In genomic region chr3:124636863-124637296, GRCh38 we compare ENCODE assay signal across 20 cellular contexts.
DNase-seq lines count a peak whose midpoint lies in the region; ATAC-seq and TF ChIP-seq lines count a peak whose summit lies in the region.
"Had no signal": no experiment of that assay in that cellular context is flagged by ENCODE, and none has a peak within 500 bp of the region (broad histone marks: within the 10 kb centered on the region; RNA-seq: fewer than 3 reads in every experiment).

No MANE protein-coding gene starts in this region.

- H3K9ac ChIP-seq in duodenal mucosa (ENCODE audit: low read depth in 1 of 2, low read length in 2 of 2): peak overlapping the region; percentile 59 to 72

- H3K9me3 ChIP-seq in duodenal mucosa (ENCODE audit: control insufficient read depth in 1 of 2, low read length in 2 of 2): no peaks in the 10 kb centered on the region
- no peaks in the 10 kb centered on the region for H3K9me3 ChIP-seq in muscle layer of duodenum (ENCODE audit: control insufficient read depth in 1 of 2, low read length in 2 of 2)
- H3K9me3 ChIP-seq: A549, neutrophil, tibial nerve had no signal

- intact Hi-C loops in activated CD8-positive, alpha-beta T cell treated with anti-CD3 and anti-CD28 coated beads for 36 hours (cut with micrococcal nuclease): no loop called here

- H3K4me3 ChIP-seq in duodenal mucosa (ENCODE audit: low read depth in 1 of 2, low read length in 2 of 2) (peak overlapping the region; percentile 70 to 76), muscle layer of duodenum (ENCODE audit: low read depth in 1 of 2, low read length in 2 of 2) (peak overlapping the region; percentile 8 to 59)
- H3K4me3 ChIP-seq: A549, tibial nerve had no signal

- CTCF ChIA-PET in activated CD8-positive, alpha-beta T cell treated with anti-CD3 and anti-CD28 coated beads, Interleukin-2, amount 10 ng/mL, durations not matched to agents 7 days and 5 days (lab: Charles Lee): interaction anchor here (0.9 to 3.4 kb wide), 3 partner anchors 8 to 52 kb away, joined by 3 to 13 read pairs (median 4); no protein-coding TSS in a partner anchor
- CTCF ChIA-PET in activated CD8-positive, alpha-beta T cell treated with anti-CD3 and anti-CD28 coated beads for 36 hours (lab: Charles Lee): interaction anchor here (0.9 to 2.9 kb wide), 2 partner anchors 52 to 78 kb away, joined by 3 to 14 read pairs; no protein-coding TSS in a partner anchor

- H3K9me3 Mint-ChIP-seq in activated CD8-positive, alpha-beta T cell treated with anti-CD3 and anti-CD28 coated beads, Interleukin-2, amount 10 ng/mL, durations not matched to agents 7 days and 5 days (ENCODE audit: insufficient read depth): no peaks in the 10 kb centered on the region
- peaks cover 2% of the 10 kb centered on the region for H3K9me3 Mint-ChIP-seq in activated CD8-positive, alpha-beta T cell treated with anti-CD3 and anti-CD28 coated beads for 36 hours
- no peaks in the 10 kb centered on the region for H3K9me3 Mint-ChIP-seq in type B pancreatic cell
- H3K9me3 Mint-ChIP-seq: activated B cell treated with CpG ODN at 0.5 μM for 24 hours; activated CD4-positive, alpha-beta memory T cell treated with anti-CD3 and anti-CD28 coated beads, Interleukin-2, amount 10 ng/mL, durations not matched to agents 7 days and 5 days; activated naive CD4-positive, alpha-beta T cell treated with anti-CD3 and anti-CD28 coated beads, Interleukin-2, amount 10 ng/mL, durations not matched to agents 7 days and 5 days; activated T-cell treated with anti-CD3 and anti-CD28 coated beads, Interleukin-2, amount 50 U/mL, for 4 hours; stimulated activated effector memory CD8-positive, alpha-beta T cell treated with anti-CD3 and anti-CD28 coated beads, Interleukin-12 subunit alpha, Interleukin-12 subunit beta, amount 100 ng/mL, for 72 hours; T-helper 1 cell treated with Interleukin-12 subunit alpha and Interleukin-12 subunit beta and Interleukin-4 antibody, amounts not matched to agents 30 μg/mL and 1 μg/mL, for 36 hours had no signal

- peak overlapping the region; percentile 57 for H3K27ac Mint-ChIP-seq in activated CD8-positive, alpha-beta T cell treated with anti-CD3 and anti-CD28 coated beads, Interleukin-2, amount 10 ng/mL, durations not matched to agents 7 days and 5 days
- H3K27ac Mint-ChIP-seq in activated CD8-positive, alpha-beta T cell treated with anti-CD3 and anti-CD28 coated beads for 36 hours: no peak overlapping the region
- H3K27ac Mint-ChIP-seq in type B pancreatic cell: peak overlapping the region; percentile 77
- H3K27ac Mint-ChIP-seq: activated B cell treated with CpG ODN at 0.5 μM for 24 hours; activated CD4-positive, alpha-beta memory T cell treated with anti-CD3 and anti-CD28 coated beads, Interleukin-2, amount 10 ng/mL, durations not matched to agents 7 days and 5 days; activated naive CD4-positive, alpha-beta T cell treated with anti-CD3 and anti-CD28 coated beads, Interleukin-2, amount 10 ng/mL, durations not matched to agents 7 days and 5 days; stimulated activated effector memory CD8-positive, alpha-beta T cell treated with anti-CD3 and anti-CD28 coated beads, Interleukin-12 subunit alpha, Interleukin-12 subunit beta, amount 100 ng/mL, for 72 hours; T-helper 1 cell treated with Interleukin-12 subunit alpha and Interleukin-12 subunit beta and Interleukin-4 antibody, amounts not matched to agents 30 μg/mL and 1 μg/mL, for 36 hours had no signal

- peaks cover 73% of the 10 kb centered on the region for H3K4me1 Mint-ChIP-seq in activated CD8-positive, alpha-beta T cell treated with anti-CD3 and anti-CD28 coated beads, Interleukin-2, amount 10 ng/mL, durations not matched to agents 7 days and 5 days (ENCODE audit: low read depth)
- H3K4me1 Mint-ChIP-seq in activated CD8-positive, alpha-beta T cell treated with anti-CD3 and anti-CD28 coated beads for 36 hours (ENCODE audit: low read depth): peaks cover 36% of the 10 kb centered on the region
- peaks cover 6% of the 10 kb centered on the region for H3K4me1 Mint-ChIP-seq in type B pancreatic cell (ENCODE audit: unreplicated experiment)

- H3K4me1 ChIP-seq in duodenal mucosa (ENCODE audit: control insufficient read depth in 1 of 2, insufficient read depth in 2 of 2, low read length in 2 of 2) (peaks cover 53 to 54% of the 10 kb centered on the region in 2 donors), muscle layer of duodenum (ENCODE audit: control insufficient read depth in 1 of 2, insufficient read depth in 2 of 2, low read length in 2 of 2) (peaks cover 9 to 10% of the 10 kb centered on the region in 2 donors)
- H3K4me1 ChIP-seq: tibial nerve had no signal

- H3K27me3 Mint-ChIP-seq in activated CD8-positive, alpha-beta T cell treated with anti-CD3 and anti-CD28 coated beads, Interleukin-2, amount 10 ng/mL, durations not matched to agents 7 days and 5 days (ENCODE audit: low read depth): peaks cover 19% of the 10 kb centered on the region
- peaks cover 12% of the 10 kb centered on the region for H3K27me3 Mint-ChIP-seq in activated CD8-positive, alpha-beta T cell treated with anti-CD3 and anti-CD28 coated beads for 36 hours
- H3K27me3 Mint-ChIP-seq in type B pancreatic cell: no peaks in the 10 kb centered on the region
- H3K27me3 Mint-ChIP-seq: activated B cell treated with CpG ODN at 0.5 μM for 24 hours had no signal

- DNase-seq in activated CD8-positive, alpha-beta T cell treated with anti-CD3 and anti-CD28 coated beads, Interleukin-2, amount 10 ng/mL, durations not matched to agents 7 days and 5 days: no peak
- DNase-seq in activated CD8-positive, alpha-beta T cell treated with anti-CD3 and anti-CD28 coated beads for 36 hours: no peak
- DNase-seq in type B pancreatic cell (ENCODE audit: extremely low spot score, unreplicated experiment): no peak
- DNase-seq in pons (ENCODE audit: low spot score): no peak
- no peak for DNase-seq in DMS79 treated with DMSO at 0.1 percent for 48 hours (lab: John Stamatoyannopoulos, UW)
- DNase-seq in T-helper 2 cell: no peak
- DNase-seq: activated B cell treated with CpG ODN at 0.5 μM for 24 hours; activated CD4-positive, alpha-beta memory T cell treated with anti-CD3 and anti-CD28 coated beads, Interleukin-2, amount 10 ng/mL, durations not matched to agents 7 days and 5 days; activated naive CD4-positive, alpha-beta T cell treated with anti-CD3 and anti-CD28 coated beads, Interleukin-2, amount 10 ng/mL, durations not matched to agents 7 days and 5 days; activated T-cell treated with anti-CD3 and anti-CD28 coated beads, Interleukin-2, amount 50 U/mL, for 4 hours; islet precursor cell; NCI-H1417; NCI-H524 had no signal

- no peak for ATAC-seq in activated CD8-positive, alpha-beta T cell treated with anti-CD3 and anti-CD28 coated beads, Interleukin-2, amount 10 ng/mL, durations not matched to agents 7 days and 5 days
- ATAC-seq in activated CD8-positive, alpha-beta T cell treated with anti-CD3 and anti-CD28 coated beads for 36 hours: no peak
- ATAC-seq: activated T-cell treated with anti-CD3 and anti-CD28 coated beads, Interleukin-2, amount 50 U/mL, for 4 hours; stimulated activated effector memory CD8-positive, alpha-beta T cell treated with anti-CD3 and anti-CD28 coated beads, Interleukin-12 subunit alpha, Interleukin-12 subunit beta, amount 100 ng/mL, for 72 hours had no signal

- H3K36me3 Mint-ChIP-seq in activated CD8-positive, alpha-beta T cell treated with anti-CD3 and anti-CD28 coated beads, Interleukin-2, amount 10 ng/mL, durations not matched to agents 7 days and 5 days (ENCODE audit: low read depth): peaks cover 11% of the 10 kb centered on the region
- H3K36me3 Mint-ChIP-seq in activated CD8-positive, alpha-beta T cell treated with anti-CD3 and anti-CD28 coated beads for 36 hours (ENCODE audit: low read depth): no peaks in the 10 kb centered on the region
- peaks cover 18% of the 10 kb centered on the region for H3K36me3 Mint-ChIP-seq in type B pancreatic cell
- H3K36me3 Mint-ChIP-seq: stimulated activated effector memory CD8-positive, alpha-beta T cell treated with anti-CD3 and anti-CD28 coated beads, Interleukin-12 subunit alpha, Interleukin-12 subunit beta, amount 100 ng/mL, for 72 hours had no signal

- POLR2A ChIA-PET in activated CD8-positive, alpha-beta T cell treated with anti-CD3 and anti-CD28 coated beads, Interleukin-2, amount 10 ng/mL, durations not matched to agents 7 days and 5 days (lab: Charles Lee): no interaction called here
- POLR2A ChIA-PET in activated CD8-positive, alpha-beta T cell treated with anti-CD3 and anti-CD28 coated beads for 36 hours (lab: Charles Lee): no interaction called here

- TF ChIP-seq CTCF in activated CD8-positive, alpha-beta T cell treated with anti-CD3 and anti-CD28 coated beads for 36 hours (IDR thresholded peaks at IDR 0.05): no peak
- no peak for TF ChIP-seq CTCF in type B pancreatic cell (conservative IDR thresholded peaks at IDR 0.05)

- H3K36me3 ChIP-seq in duodenal mucosa (ENCODE audit: control insufficient read depth in 1 of 2, insufficient read depth in 2 of 2, low read length in 2 of 2) (no peaks in the 10 kb centered on the region), muscle layer of duodenum (ENCODE audit: control insufficient read depth in 1 of 2, insufficient read depth in 2 of 2, low read length in 2 of 2) (peaks cover 0 to 8% of the 10 kb centered on the region in 2 donors)
- H3K36me3 ChIP-seq: neutrophil had no signal

- H3K27me3 ChIP-seq in duodenal mucosa (ENCODE audit: control insufficient read depth in 1 of 2, insufficient read depth in 2 of 2, low read length in 2 of 2) (peaks cover 0 to 4% of the 10 kb centered on the region in 2 donors), muscle layer of duodenum (ENCODE audit: low read depth, low read length) (no peaks in the 10 kb centered on the region)
- H3K27me3 ChIP-seq: neutrophil, tibial nerve had no signal

- H3K27ac ChIP-seq in duodenal mucosa (ENCODE audit: low read depth, low read length) (peak overlapping the region; percentile 73), muscle layer of duodenum (ENCODE audit: low read length) (peak overlapping the region; percentile 81)
- H3K27ac ChIP-seq: neutrophil had no signal

- H3K4me3 Mint-ChIP-seq in activated CD8-positive, alpha-beta T cell treated with anti-CD3 and anti-CD28 coated beads, Interleukin-2, amount 10 ng/mL, durations not matched to agents 7 days and 5 days: no peak overlapping the region
- no peak overlapping the region for H3K4me3 Mint-ChIP-seq in activated CD8-positive, alpha-beta T cell treated with anti-CD3 and anti-CD28 coated beads for 36 hours
- H3K4me3 Mint-ChIP-seq in type B pancreatic cell: no peak overlapping the region
- H3K4me3 Mint-ChIP-seq: activated B cell treated with CpG ODN at 0.5 μM for 24 hours; activated CD4-positive, alpha-beta memory T cell treated with anti-CD3 and anti-CD28 coated beads, Interleukin-2, amount 10 ng/mL, durations not matched to agents 7 days and 5 days; activated naive CD4-positive, alpha-beta T cell treated with anti-CD3 and anti-CD28 coated beads, Interleukin-2, amount 10 ng/mL, durations not matched to agents 7 days and 5 days; activated T-cell treated with anti-CD3 and anti-CD28 coated beads, Interleukin-2, amount 50 U/mL, for 4 hours; stimulated activated effector memory CD8-positive, alpha-beta T cell treated with anti-CD3 and anti-CD28 coated beads, Interleukin-12 subunit alpha, Interleukin-12 subunit beta, amount 100 ng/mL, for 72 hours; T-helper 1 cell treated with Interleukin-12 subunit alpha and Interleukin-12 subunit beta and Interleukin-4 antibody, amounts not matched to agents 30 μg/mL and 1 μg/mL, for 36 hours had no signal
